9 cellular contexts compared by ENCODE assay signal in the genomic region with DNA sequence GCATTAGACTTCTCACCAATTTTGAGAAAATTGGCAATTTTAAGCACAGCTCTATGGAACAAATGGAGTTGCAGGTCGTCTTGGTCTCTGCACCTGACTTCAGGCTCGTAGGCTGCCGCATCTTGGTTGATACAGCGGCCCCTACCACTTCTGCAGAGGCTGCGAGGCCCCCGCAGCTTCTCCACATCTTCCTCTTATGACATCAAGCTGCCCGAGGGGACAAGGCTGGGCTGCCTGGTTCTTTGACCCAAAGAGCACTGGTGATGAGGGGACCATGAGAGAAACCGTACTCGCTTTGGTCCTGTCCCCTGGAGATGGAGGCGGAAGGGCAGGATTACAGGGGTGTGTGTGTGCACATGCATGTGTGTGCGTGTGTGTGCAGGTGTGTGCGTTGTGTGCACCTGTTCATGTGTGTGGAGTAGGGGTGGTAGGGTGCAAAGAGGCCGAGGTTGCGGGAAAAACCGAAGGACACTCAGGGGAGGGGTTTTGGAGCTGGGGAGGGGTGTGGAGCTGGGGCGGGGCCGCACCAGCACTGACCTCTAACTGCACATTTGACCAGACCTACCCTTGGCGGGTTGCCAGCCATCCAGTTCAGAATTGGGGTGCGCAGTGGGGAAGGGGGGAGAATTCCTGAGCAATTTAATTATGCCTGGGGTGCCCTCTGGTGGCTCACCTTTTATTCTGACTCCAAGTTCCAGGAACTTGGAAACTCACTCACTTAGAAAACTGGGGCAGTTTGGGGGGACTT.
DNase-seq lines count a peak whose midpoint lies in the region; ATAC-seq and TF ChIP-seq lines count a peak whose summit lies in the region.
"Had no signal": no experiment of that assay in that cellular context is flagged by ENCODE, and none has a peak within 500 bp of the region (broad histone marks: within the 10 kb centered on the region; RNA-seq: fewer than 3 reads in every experiment).

No MANE protein-coding gene starts in this region.

- H3F3A ChIP-seq in PC-3 (ENCODE audit: low read length, unreplicated experiment): no peaks in the 10 kb centered on the region

- no peak overlapping the region for H2AFZ ChIP-seq in PC-3 (ENCODE audit: low read length)

- POLR2A ChIA-PET in PC-3 (lab: Charles Lee; ENCODE audit: unreplicated experiment): interaction anchor here (0.6 kb wide), 1 partner anchor 163 kb away, joined by 4 read pairs; no protein-coding TSS in a partner anchor

- H3K9me3 ChIP-seq in PC-3 (ENCODE audit: low read length): no peaks in the 10 kb centered on the region

- no peaks in the 10 kb centered on the region for H3K4me1 ChIP-seq in PC-3 (ENCODE audit: insufficient read depth, low read length)
- no peaks in the 10 kb centered on the region for H3K4me1 ChIP-seq in rectal smooth muscle tissue (ENCODE audit: control insufficient read depth, insufficient read depth, low read length)

- no peak overlapping the region for H3K9ac ChIP-seq in PC-3 (ENCODE audit: low read length)
- H3K9ac ChIP-seq in rectal smooth muscle tissue (ENCODE audit: low read length): no peak overlapping the region

- CTCF ChIA-PET in PC-3 (lab: Charles Lee): no interaction called here

- H3K9me2 ChIP-seq in PC-3 (replicated peaks; ENCODE audit: low read length): no peaks in the 10 kb centered on the region

- DNase-seq in DMS 273 (lab: John Stamatoyannopoulos, UW; ENCODE audit: unreplicated experiment): peak; percentile 27
- no peak for DNase-seq in DMS 273 treated with DMSO at 0.1 percent for 48 hours (lab: John Stamatoyannopoulos, UW)
- peak; percentile 35 for DNase-seq in PC-3
- peak; percentile 42 for DNase-seq in fibroblast of peridontal ligament (ENCODE audit: extremely low read depth)
- no peak for DNase-seq in NCI-H510A treated with DMSO at 0.1 percent for 48 hours (lab: John Stamatoyannopoulos, UW)
- no peak for DNase-seq in SIG-M5 treated with dmso at 0.1 percent for 504 hours (lab: John Stamatoyannopoulos, UW; ENCODE audit: unreplicated experiment)
- no peak for DNase-seq in NCI-H446 treated with DMSO at 0.1 percent for 48 hours (lab: John Stamatoyannopoulos, UW)
- DNase-seq: activated naive CD8-positive, alpha-beta T cell treated with anti-CD3 and anti-CD28 coated beads, Interleukin-2, amount 10 ng/mL, durations not matched to agents 7 days and 5 days had no signal

- intact Hi-C loops in PC-3 (cut with micrococcal nuclease): loop anchor here (1.0 kb wide), 2 partner anchors 106 to 135 kb away; a partner anchor contains a TSS

- H3K36me3 ChIP-seq in PC-3 (ENCODE audit: low read depth, low read length) (no peaks in the 10 kb centered on the region), rectal smooth muscle tissue (ENCODE audit: control insufficient read depth, insufficient read depth, low read length) (no peaks in the 10 kb centered on the region)

- TF ChIP-seq CTCF in PC-3 (conservative IDR thresholded peaks at IDR 0.05; ENCODE audit: low read depth, low read length): peak; percentile 73

- BruUV-seq in PC-3 (replicated peaks; lab: Mats Ljungman, UMichigan): no TSS peak

- ATAC-seq in PC-3: no peak

- H3K27ac ChIP-seq in PC-3 (ENCODE audit: low read length) (no peak overlapping the region), rectal smooth muscle tissue (ENCODE audit: low read depth, low read length) (no peak overlapping the region)

- no peaks in the 10 kb centered on the region for H3K79me2 ChIP-seq in PC-3 (ENCODE audit: low read length)

- H3K4me3 ChIP-seq in PC-3 (ENCODE audit: low read length): no peak overlapping the region
- H3K4me3 ChIP-seq in rectal smooth muscle tissue (ENCODE audit: low read length): peak overlapping the region; percentile 11

- no peaks in the 10 kb centered on the region for H4K20me1 ChIP-seq in PC-3 (ENCODE audit: low read length)

- H3K27me3 ChIP-seq in PC-3 (ENCODE audit: low read length) (no peaks in the 10 kb centered on the region), rectal smooth muscle tissue (ENCODE audit: control insufficient read depth, insufficient read depth, low read length) (no peaks in the 10 kb centered on the region)

- H3K4me2 ChIP-seq in PC-3 (ENCODE audit: low read length): no peak overlapping the region

Comparison
In these comparisons a context has a peak if more than half of its experiments do, and no peak if none do; other contexts are left out.
1. DNase-seq: peak in DMS 273 (single experiment), PC-3 (single experiment) and fibroblast of peridontal ligament (single experiment); none in DMS 273 treated with DMSO at 0.1 percent for 48 hours (single experiment), NCI-H510A treated with DMSO at 0.1 percent for 48 hours (single experiment), SIG-M5 treated with dmso at 0.1 percent for 504 hours (single experiment) and NCI-H446 treated with DMSO at 0.1 percent for 48 hours (single experiment).